In the genomic region with DNA sequence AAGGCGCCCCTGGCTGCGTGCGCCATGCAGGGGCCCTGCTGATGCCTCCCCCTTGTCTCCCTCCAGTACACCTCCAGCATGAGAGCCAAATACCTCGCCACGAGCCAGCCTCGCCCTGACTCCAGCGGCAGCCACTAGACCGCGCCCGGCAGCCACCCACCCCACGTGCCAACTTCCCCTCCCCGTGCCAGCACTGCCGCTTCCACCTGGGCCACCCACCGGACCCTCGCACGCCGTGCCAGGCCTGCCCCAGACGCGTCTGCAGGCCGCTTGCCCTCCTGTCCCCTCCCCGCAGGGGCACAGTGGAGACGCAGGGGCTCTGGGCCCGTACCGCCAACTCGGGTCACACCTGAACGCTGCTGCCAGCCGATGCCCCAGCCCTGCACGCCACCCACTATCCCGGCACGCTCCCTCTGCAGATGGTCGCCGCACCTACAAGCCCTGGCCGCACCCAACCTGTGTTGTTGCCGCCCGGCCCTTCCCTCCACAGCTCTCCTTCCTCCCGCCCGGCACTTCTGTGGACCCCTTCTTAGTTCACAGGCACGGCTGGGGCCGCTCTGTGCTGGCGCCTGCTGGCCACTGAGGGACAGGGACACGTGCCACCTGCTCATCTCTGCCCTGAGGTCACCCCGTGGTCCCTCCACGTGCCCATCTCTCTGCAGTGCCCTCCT, we compare ENCODE assay signal across 1 cellular context.
TF ChIP-seq lines count a peak whose summit lies in the region.

No MANE protein-coding gene starts in this region.

TF ChIP-seq in H1, 55 proteins besides CTCF, POLR2A, EP300 and RAD21:
- TF ChIP-seq CBX8 (IDR thresholded peaks at IDR 0.05; ENCODE audit: borderline replicate concordance, low read depth, low read length): no peak
- no peak for TF ChIP-seq RNF2 (IDR thresholded peaks at IDR 0.05; ENCODE audit: borderline replicate concordance, low read depth, low read length, missing control alignments, poor library complexity, severe bottlenecking)
- no peak for TF ChIP-seq ATF3 (IDR thresholded peaks at IDR 0.05; ENCODE audit: insufficient read depth, low read depth, low read length)
- TF ChIP-seq SIN3A (conservative IDR thresholded peaks at IDR 0.05 in 1 of 2, IDR thresholded peaks at IDR 0.05 in 1 of 2; ENCODE audit: low read depth in 1 of 2, low read length in 2 of 2): no peak
- TF ChIP-seq KDM5A (IDR thresholded peaks at IDR 0.05; ENCODE audit: low read length): no peak
- TF ChIP-seq YY1 (IDR thresholded peaks at IDR 0.05; ENCODE audit: low read depth, low read length): no peak
- no peak for TF ChIP-seq GTF2F1 (IDR thresholded peaks at IDR 0.05; ENCODE audit: borderline replicate concordance, low read depth, low read length)
- TF ChIP-seq CHD7 (IDR thresholded peaks at IDR 0.05; ENCODE audit: insufficient replicate concordance, low read length): no peak
- no peak for TF ChIP-seq KDM1A (IDR thresholded peaks at IDR 0.05; ENCODE audit: borderline replicate concordance, low read length)
- TF ChIP-seq TEAD4 (IDR thresholded peaks at IDR 0.05; ENCODE audit: low read depth, low read length): no peak
- TF ChIP-seq ZNF274 (IDR thresholded peaks at IDR 0.05; ENCODE audit: borderline replicate concordance, extremely low read depth, low read length): no peak
- TF ChIP-seq ASH2L (IDR thresholded peaks at IDR 0.05; ENCODE audit: low read length): no peak
- no peak for TF ChIP-seq CEBPB (IDR thresholded peaks at IDR 0.05; ENCODE audit: low read depth, low read length)
- TF ChIP-seq TAF1 (IDR thresholded peaks at IDR 0.05; ENCODE audit: low read depth, low read length): no peak
- TF ChIP-seq SIX5 (IDR thresholded peaks at IDR 0.05; ENCODE audit: low read depth, low read length): no peak
- TF ChIP-seq RXRA (IDR thresholded peaks at IDR 0.05; ENCODE audit: insufficient read depth, low read depth, low read length): no peak
